In genomic region chr2:23607925-23608324, GRCh38 we compare ENCODE assay signal across 21 cellular contexts.
DNase-seq lines count a peak whose midpoint lies in the region; FAIRE-seq and TF ChIP-seq lines count a peak whose summit lies in the region.
"Had no signal": no experiment of that assay in that cellular context is flagged by ENCODE, and none has a peak within 500 bp of the region (broad histone marks: within the 10 kb centered on the region; RNA-seq: fewer than 3 reads in every experiment).

No MANE protein-coding gene starts in this region.

- H2BK15ac ChIP-seq in H1 (ENCODE audit: low read length), result no peak overlapping the region

- H3K4me2 ChIP-seq in H1 (ENCODE audit: insufficient read depth in 1 of 2, low read depth in 2 of 2, low read length in 2 of 2), result peak overlapping the region; percentile 45 to 61

- 52% methylated on average over 3 of the region's 3 CpGs; no CpG with 5 or more reads in 1 of the 2 experiments for WGBS in H1 (ENCODE audit: extremely low coverage in 1 of 2, insufficient coverage in 1 of 2, insufficient read length in 1 of 2, insufficient replicate concordance in 2 of 2, low coverage in 1 of 2, low lambda C conversion rate in 2 of 2, missing lambda C conversion rate in 1 of 2), 2 experiments
- no CpG with 5 or more reads among the region's 3 CpGs for WGBS in iPS DF 6.9 (ENCODE audit: insufficient coverage, insufficient read length)

- no peak overlapping the region for H3K23ac ChIP-seq in H1 (ENCODE audit: insufficient read length)

- H3K36me3 ChIP-seq in HUES6 (ENCODE audit: control insufficient read depth, insufficient read depth, low read length) (no peaks in the 10 kb centered on the region), H1 (ENCODE audit: control insufficient read depth in 2 of 4, insufficient read depth in 4 of 4, low read length in 3 of 4) (no peaks in the 10 kb centered on the region; a peak in 1 of 8 replicates), iPS DF 6.9 (ENCODE audit: control insufficient read depth, insufficient read depth, low read length) (no peaks in the 10 kb centered on the region)
- H3K36me3 ChIP-seq: BE2C had no signal

- no peak overlapping the region for H2AFZ ChIP-seq in H1 (ENCODE audit: low read length)

- H3K79me2 ChIP-seq in H1 (ENCODE audit: control insufficient read depth in 1 of 2, insufficient read depth in 2 of 2, low read length in 2 of 2), result no peaks in the 10 kb centered on the region

- H3K27me3 ChIP-seq in HUES6 (ENCODE audit: control insufficient read depth, insufficient read depth, low read length) (no peaks in the 10 kb centered on the region), H1 (replicated peaks in 1 of 4; ENCODE audit: control insufficient read depth in 3 of 4, extremely low read depth in 1 of 4, insufficient read depth in 3 of 4, low read length in 3 of 4) (no peaks in the 10 kb centered on the region), iPS DF 6.9 (ENCODE audit: control insufficient read depth, insufficient read depth, low read length) (no peaks in the 10 kb centered on the region)
- H3K27me3 ChIP-seq: BE2C had no signal

- H2BK12ac ChIP-seq in H1 (ENCODE audit: low read depth, low read length), result 0 out of 2 replicates have a peak overlapping the region, but pooled peaks have one; percentile 94

- FAIRE-seq in H1 (lab: Jason Lieb, UNC), result peak; percentile 28
- no peak for FAIRE-seq in urothelium cell line (lab: Jason Lieb, UNC)
- FAIRE-seq: A204.1, D721Med had no signal

- peak overlapping the region; percentile 27; the same call in 1 of the 2 replicates for H3K18ac ChIP-seq in H1 (ENCODE audit: extremely low read depth, low read length)

- H2BK20ac ChIP-seq in H1 (ENCODE audit: low read length), result peak overlapping the region; percentile 94; the same call in 1 of the 2 replicates

- no peaks in the 10 kb centered on the region for H4K20me1 ChIP-seq in H1 (replicated peaks in 1 of 2; ENCODE audit: control insufficient read depth in 1 of 2, insufficient read depth in 2 of 2, low read length in 2 of 2)

- H3K56ac ChIP-seq in H1 (replicated peaks; ENCODE audit: insufficient read length, low read depth, low read length), result no peak overlapping the region

- TF ChIP-seq CTCF in H1 (IDR thresholded peaks at IDR 0.05; ENCODE audit: control extremely low read depth in 1 of 3, insufficient read depth in 1 of 3, low read depth in 1 of 3, low read length in 3 of 3), result no peak

- TF ChIP-seq RAD21 in H1 (IDR thresholded peaks at IDR 0.05 in 1 of 2, conservative IDR thresholded peaks at IDR 0.05 in 1 of 2; ENCODE audit: low read depth in 2 of 2, low read length in 2 of 2), result no peak

- H4K91ac ChIP-seq in H1 (replicated peaks; ENCODE audit: insufficient read length, low read length), result peak overlapping the region; percentile 76

- H3K4me3 ChIP-seq in HUES6 (ENCODE audit: low read depth, low read length), result peak overlapping the region; percentile 25; the same call in 1 of the 2 replicates
- peak overlapping the region in 1 of 4 experiments; percentile 33; a peak in 1 of 8 replicates for H3K4me3 ChIP-seq in H1 (ENCODE audit: extremely low read depth in 1 of 4, insufficient read depth in 2 of 4, low read depth in 3 of 4, low read length in 4 of 4)
- H3K4me3 ChIP-seq in iPS DF 6.9 (ENCODE audit: low read length), result no peak overlapping the region

- CTCF ChIA-PET in H1 (lab: Charles Lee; ENCODE audit: partially characterized antibody), result interaction anchor here (0.8 to 7.0 kb wide), 4 partner anchors 8 to 42 kb away, joined by 3 to 47 read pairs (median 10); no protein-coding TSS in a partner anchor

- H3K9ac ChIP-seq in HUES6 (ENCODE audit: low read length) (no peak overlapping the region), H1 (replicated peaks in 1 of 4; ENCODE audit: extremely low read depth in 1 of 4, low read depth in 3 of 4, low read length in 3 of 4) (no peak overlapping the region; a peak in 1 of 7 replicates)

- H2BK120ac ChIP-seq in H1 (replicated peaks; ENCODE audit: low read depth, low read length), result peak overlapping the region; percentile 82

- peaks cover 21% of the 10 kb centered on the region for H3K4me1 ChIP-seq in HUES6 (ENCODE audit: control insufficient read depth, insufficient read depth, low read length)
- peaks cover 2 to 13% (median 6%) of the 10 kb centered on the region in 4 experiments; a peak in 6 of 7 replicates for H3K4me1 ChIP-seq in H1 (replicated peaks in 1 of 4; ENCODE audit: control insufficient read depth in 3 of 4, insufficient read depth in 4 of 4, low read length in 3 of 4)
- H3K4me1 ChIP-seq in iPS DF 6.9 (ENCODE audit: control insufficient read depth, insufficient read depth, low read length), result peaks cover 4% of the 10 kb centered on the region; the same call in 1 of the 2 replicates
- H3K4me1 ChIP-seq: BE2C, Caco-2 had no signal

- no peak overlapping the region; the same call in 1 of the 2 replicates for H3K27ac ChIP-seq in HUES6 (ENCODE audit: low read depth, low read length)
- H3K27ac ChIP-seq in H1 (ENCODE audit: low read depth, low read length), result no peak overlapping the region; the same call in 1 of the 2 replicates
- H3K27ac ChIP-seq in iPS DF 6.9 (ENCODE audit: low read length), result no peak overlapping the region
- H3K27ac ChIP-seq: HL-60 had no signal

- peak overlapping the region; percentile 93; the same call in 1 of the 2 replicates for H2BK5ac ChIP-seq in H1 (ENCODE audit: low read depth, low read length)

- H3K9me3 ChIP-seq in HUES6 (ENCODE audit: control insufficient read depth, insufficient read depth, low read depth, low read length) (peaks cover 35% of the 10 kb centered on the region), H1 (ENCODE audit: insufficient read depth in 2 of 2, low read depth in 1 of 2, low read length in 1 of 2) (peaks cover 10 to 15% of the 10 kb centered on the region in 2 experiments), iPS DF 6.9 (ENCODE audit: control insufficient read depth, insufficient read depth, low read length) (no peaks in the 10 kb centered on the region)

- no peak overlapping the region for H3K14ac ChIP-seq in H1 (ENCODE audit: insufficient read length)

- no peak overlapping the region for H2AK5ac ChIP-seq in H1 (ENCODE audit: low read depth, low read length)

- no peak for TF ChIP-seq POLR2A in H1 (IDR thresholded peaks at IDR 0.05; ENCODE audit: control extremely low read depth in 1 of 2, low read depth in 2 of 2, low read length in 2 of 2)

- no peak for TF ChIP-seq EP300 in H1 (IDR thresholded peaks at IDR 0.05; ENCODE audit: borderline replicate concordance in 1 of 2, low read depth in 2 of 2, low read length in 2 of 2)

- no peak overlapping the region for H4K8ac ChIP-seq in H1 (ENCODE audit: extremely low read depth, insufficient read depth, low read length)

- DNase-seq in H1 (ENCODE audit: low read depth in 1 of 2, low spot score in 2 of 2), result no peak
- DNase-seq in iPS DF 6.9 (ENCODE audit: low read depth, low spot score), result peak; percentile 33
- DNase-seq in stimulated activated CD4-positive, alpha-beta T cell treated with anti-CD3 and anti-CD28 coated beads, Interleukin-4, amount 100 ng/mL, for 24 hours, result no peak
- no peak for DNase-seq in DMS 273 treated with DMSO at 0.1 percent for 48 hours (lab: John Stamatoyannopoulos, UW)
- no peak for DNase-seq in urothelium cell line (ENCODE audit: low spot score)
- DNase-seq in LoVo (ENCODE audit: low spot score), result no peak
- DNase-seq: ACHN; BE2C; C1 segment of cervical spinal cord; Caco-2; CD4-positive, CD25-positive, alpha-beta regulatory T cell; CD8-positive, alpha-beta memory T cell; DMS153; DMS79; GDM1; HCEC 1CT; KG1 had no signal

- H3K23me2 ChIP-seq in H1 (ENCODE audit: low read depth, low read length), result peaks cover 3% of the 10 kb centered on the region; the same call in 1 of the 2 replicates

- no peak overlapping the region for H3K4ac ChIP-seq in H1 (replicated peaks; ENCODE audit: insufficient read length, low read depth, low read length)

- H4K5ac ChIP-seq in H1 (ENCODE audit: insufficient read length, low read depth, low read length), result no peak overlapping the region

- POLR2A ChIA-PET in H1 (lab: Charles Lee; ENCODE audit: partially characterized antibody), result interaction anchor here (1.3 kb wide), 1 partner anchor 28 kb away, joined by 3 read pairs; no protein-coding TSS in a partner anchor

- no peaks in the 10 kb centered on the region for H3K79me1 ChIP-seq in H1 (ENCODE audit: low read depth, low read length)

TF ChIP-seq in H1, 55 proteins besides CTCF, POLR2A, EP300 and RAD21 (continues in another document):
- TF ChIP-seq, protein P1, sequence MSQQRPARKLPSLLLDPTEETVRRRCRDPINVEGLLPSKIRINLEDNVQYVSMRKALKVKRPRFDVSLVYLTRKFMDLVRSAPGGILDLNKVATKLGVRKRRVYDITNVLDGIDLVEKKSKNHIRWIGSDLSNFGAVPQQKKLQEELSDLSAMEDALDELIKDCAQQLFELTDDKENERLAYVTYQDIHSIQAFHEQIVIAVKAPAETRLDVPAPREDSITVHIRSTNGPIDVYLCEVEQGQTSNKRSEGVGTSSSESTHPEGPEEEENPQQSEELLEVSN (IDR thresholded peaks at IDR 0.05), result no peak
- TF ChIP-seq BACH1 (IDR thresholded peaks at IDR 0.05; ENCODE audit: low read length) (no peak), HDAC6 (IDR thresholded peaks at IDR 0.05; ENCODE audit: low read depth, low read length) (no peak), SUZ12 (IDR thresholded peaks at IDR 0.05; ENCODE audit: low read length) (no peak), KDM1A (IDR thresholded peaks at IDR 0.05; ENCODE audit: borderline replicate concordance, low read length) (no peak), RBBP5 (IDR thresholded peaks at IDR 0.05; ENCODE audit: borderline replicate concordance, low read depth, low read length) (no peak), FOSL1 (IDR thresholded peaks at IDR 0.05; ENCODE audit: insufficient read depth, low read depth, low read length) (no peak), TAF7 (optimal IDR thresholded peaks at IDR 0.05; ENCODE audit: borderline replicate concordance, low read depth, low read length) (no peak), POLR2AphosphoS5 (IDR thresholded peaks at IDR 0.05; ENCODE audit: low read depth, low read length) (no peak), SRF (IDR thresholded peaks at IDR 0.05; ENCODE audit: low read depth, low read length) (no peak), TCF12 (IDR thresholded peaks at IDR 0.05; ENCODE audit: low read depth, low read length) (no peak), CTBP2 (IDR thresholded peaks at IDR 0.05; ENCODE audit: borderline replicate concordance, insufficient read depth, insufficient read length, low read length) (no peak), EZH2 (IDR thresholded peaks at IDR 0.05; ENCODE audit: low read depth, low read length, severe bottlenecking) (no peak), CREB1 (IDR thresholded peaks at IDR 0.05) (no peak), YY1 (IDR thresholded peaks at IDR 0.05; ENCODE audit: low read depth, low read length) (no peak), CHD1 (IDR thresholded peaks at IDR 0.05; ENCODE audit: low read depth, low read length) (no peak), GABPA (IDR thresholded peaks at IDR 0.05; ENCODE audit: borderline replicate concordance, insufficient read depth, low read length) (no peak)
- TF ChIP-seq, protein P2, sequence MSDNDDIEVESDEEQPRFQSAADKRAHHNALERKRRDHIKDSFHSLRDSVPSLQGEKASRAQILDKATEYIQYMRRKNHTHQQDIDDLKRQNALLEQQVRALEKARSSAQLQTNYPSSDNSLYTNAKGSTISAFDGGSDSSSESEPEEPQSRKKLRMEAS (IDR thresholded peaks at IDR 0.05), result no peak
